13 cellular contexts compared by ENCODE assay signal in the genomic region with DNA sequence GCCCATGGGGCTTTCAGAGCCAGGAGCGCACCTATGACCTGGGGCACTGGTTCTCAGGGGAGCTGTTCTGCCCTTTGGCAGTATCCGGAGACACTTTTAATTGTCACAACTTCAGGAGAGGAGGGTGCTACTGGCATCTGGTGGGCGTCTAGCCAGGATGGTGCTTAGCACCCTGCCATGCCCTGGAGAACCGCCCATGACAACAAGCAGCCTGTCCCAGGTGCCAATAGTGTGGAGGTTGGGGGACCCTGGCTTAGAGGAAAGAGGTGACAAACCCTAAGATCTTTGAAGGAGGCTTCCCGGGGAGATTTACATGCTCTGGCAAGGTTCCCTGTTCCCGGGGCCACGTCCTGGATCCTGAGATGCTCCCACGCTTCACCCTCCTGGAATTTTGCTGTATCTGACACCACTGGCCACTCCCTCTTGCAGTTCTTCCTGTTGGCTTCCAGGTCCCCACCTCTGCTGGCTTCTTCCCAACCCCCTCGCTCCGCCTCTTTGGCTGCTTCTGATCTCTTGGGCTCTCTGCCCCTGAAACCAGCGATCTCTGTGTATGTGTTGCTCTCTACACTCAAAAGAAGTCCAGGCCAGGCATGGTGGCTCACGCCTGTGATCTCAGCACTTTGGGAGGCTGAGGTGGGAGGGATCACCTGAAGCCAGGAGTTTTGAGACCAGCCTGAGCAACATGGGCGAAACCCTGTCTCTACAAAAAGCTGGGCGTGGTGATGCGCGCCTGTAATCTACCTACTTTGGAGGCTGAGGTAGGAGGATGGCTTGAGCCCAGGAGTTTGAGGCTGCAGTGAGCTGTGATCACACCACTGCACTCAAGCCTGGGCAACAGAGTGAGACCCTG. TPM values are rescaled to one million over a fixed set of nuclear protein-coding genes. Genes with fewer than 3 reads are reported as not detected.
DNase-seq lines count a peak whose midpoint lies in the region; ATAC-seq, FAIRE-seq and TF ChIP-seq lines count a peak whose summit lies in the region.
"Had no signal": no experiment of that assay in that cellular context is flagged by ENCODE, and none has a peak within 500 bp of the region (broad histone marks: within the 10 kb centered on the region; RNA-seq: fewer than 3 reads in every experiment).

No MANE protein-coding gene starts in this region.

- H3K23ac ChIP-seq in mesenchymal stem cell (ENCODE audit: low read length in 2 of 2) = no peak overlapping the region

- DNase-seq in HCT116 (ENCODE audit: low read depth, low spot score) (peak; percentile 43), amniotic epithelial cell (ENCODE audit: low read depth) (peak; percentile 29), heart left ventricle (peak; percentile 74 to 87 (median 77)), small intestine (peak; percentile 56), mesenchymal stem cell (no peak), activated gamma-delta T cell (lab: John Stamatoyannopoulos, UW) (no peak), NAMALWA (ENCODE audit: low spot score) (no peak)
- DNase-seq: activated CD8-positive, alpha-beta memory T cell treated with anti-CD3 and anti-CD28 coated beads, Interleukin-2, amount 10 ng/mL, durations not matched to agents 7 days and 5 days; C1 segment of cervical spinal cord; lower lobe of right lung; nucleus accumbens had no signal

- no peaks in the 10 kb centered on the region for H3K79me2 ChIP-seq in HCT116 (ENCODE audit: insufficient read depth, low read length)

- TF ChIP-seq RAD21 in HCT116 (IDR thresholded peaks at IDR 0.05; ENCODE audit: low read depth) = no peak

- intact Hi-C loops in HCT116 (cut with micrococcal nuclease) (no loop called here), heart left ventricle (cut with DNase I) (loop anchor here in 2 of 10 donors (5.0 kb wide), 2 partner anchors 43 to 48 kb away; a partner anchor contains a TSS)

- no peak overlapping the region for H2AK5ac ChIP-seq in mesenchymal stem cell (ENCODE audit: low read length, severe bottlenecking)

- no peak for TF ChIP-seq CTCF in HCT116 (IDR thresholded peaks at IDR 0.05 in 2 of 3, conservative IDR thresholded peaks at IDR 0.05 in 1 of 3; ENCODE audit: borderline replicate concordance in 1 of 3, insufficient read depth in 1 of 3, low read depth in 2 of 3, low read length in 2 of 3)
- TF ChIP-seq CTCF in heart left ventricle (IDR thresholded peaks at IDR 0.05) = no peak

- peak overlapping the region; percentile 85 for H2AFZ ChIP-seq in HCT116 (ENCODE audit: low read depth, low read length, poor library complexity, severe bottlenecking)
- no peak overlapping the region for H2AFZ ChIP-seq in mesenchymal stem cell (ENCODE audit: low read depth, low read length)

- H3K36me3 ChIP-seq in HCT116 (ENCODE audit: control insufficient read depth in 1 of 2, insufficient read depth in 2 of 2, low read length in 2 of 2) (no peaks in the 10 kb centered on the region), heart left ventricle (peaks cover 0 to 77% (median 30%) of the 10 kb centered on the region in 9 donors), small intestine (ENCODE audit: control insufficient read depth in 2 of 2, insufficient read depth in 2 of 2, low read length in 2 of 2) (peaks cover 0 to 6% of the 10 kb centered on the region in 2 donors), mesenchymal stem cell (ENCODE audit: control insufficient read depth in 1 of 2, insufficient read depth in 2 of 2, low read depth in 1 of 2, low read length in 2 of 2) (peaks cover 72 to 81% of the 10 kb centered on the region in 2 experiments)

- RAD21 ChIA-PET in HCT116 (lab: Charles Lee; ENCODE audit: low non-redundant PET in 1 of 2, low total read pairs in 2 of 2, uncharacterized antibody in 2 of 2, unreplicated experiment in 2 of 2) = no interaction called here

- peaks cover 15% of the 10 kb centered on the region for H3K79me1 ChIP-seq in mesenchymal stem cell (replicated peaks; ENCODE audit: low read length, poor library complexity, severe bottlenecking)

- no peak overlapping the region for H3K14ac ChIP-seq in mesenchymal stem cell (ENCODE audit: low read length in 2 of 2)

- H3K9me2 ChIP-seq in HCT116 (ENCODE audit: insufficient read depth) = no peaks in the 10 kb centered on the region

- CTCF ChIA-PET in HCT116 (lab: Charles Lee) = interaction anchor here (0.7 to 1.0 kb wide), 2 partner anchors 45 to 248 kb away, joined by 3 read pairs; no protein-coding TSS in a partner anchor

- BruUV-seq in HCT116 (replicated peaks; lab: Mats Ljungman, UMichigan) = no TSS peak

- H3K4me1 ChIP-seq in HCT116 (ENCODE audit: control insufficient read depth in 1 of 2, insufficient read depth in 2 of 2, low read length in 2 of 2) (peaks cover 11 to 17% of the 10 kb centered on the region in 2 experiments), heart left ventricle (peaks cover 0 to 29% (median 11%) of the 10 kb centered on the region in 12 donors), small intestine (ENCODE audit: control insufficient read depth in 2 of 2, insufficient read depth in 1 of 2, low read depth in 1 of 2, low read length in 1 of 2) (no peaks in the 10 kb centered on the region), mesenchymal stem cell (ENCODE audit: control insufficient read depth, insufficient read depth, low read depth, low read length) (peaks cover 8% of the 10 kb centered on the region)
- H3K4me1 ChIP-seq: lower lobe of right lung had no signal

- H3K4me2 ChIP-seq in HCT116 (ENCODE audit: low read length) (peak overlapping the region; percentile 74), mesenchymal stem cell (ENCODE audit: low read length, poor library complexity, severe bottlenecking) (no peak overlapping the region)

- no peaks in the 10 kb centered on the region for H4K20me1 ChIP-seq in HCT116 (ENCODE audit: insufficient read depth)

- FAIRE-seq in small intestine (lab: Jason Lieb, UNC) = no peak

- no peak for TF ChIP-seq POLR2A in HCT116 (IDR thresholded peaks at IDR 0.05; ENCODE audit: borderline replicate concordance, extremely low read depth, insufficient read depth, insufficient read length)
- TF ChIP-seq POLR2A in heart left ventricle (IDR thresholded peaks at IDR 0.05) = no peak

- ATAC-seq in HCT116 (peak; percentile 91), heart left ventricle (peak; percentile 26 to 74 (median 56)), GM18520 (IDR thresholded peaks at IDR 0.05; ENCODE audit: unreplicated experiment) (no peak)
- ATAC-seq: activated CD8-positive, alpha-beta memory T cell treated with anti-CD3 and anti-CD28 coated beads, Interleukin-2, amount 10 ng/mL, durations not matched to agents 7 days and 5 days; activated naive CD4-positive, alpha-beta T cell treated with anti-CD3 and anti-CD28 coated beads, Interleukin-2, amount 50 U/mL, for 72 hours had no signal

- no peak overlapping the region for H2BK120ac ChIP-seq in mesenchymal stem cell (ENCODE audit: low read depth, low read length)

- H3K27ac ChIP-seq in HCT116 (ENCODE audit: low read depth, low read length) (peak overlapping the region; percentile 43; the same call in 1 of the 2 replicates), heart left ventricle (peak overlapping the region in 10 of 12 donors; percentile 3 to 83 (median 74)), small intestine (ENCODE audit: low read depth in 1 of 2, low read length in 1 of 2) (no peak overlapping the region), mesenchymal stem cell (ENCODE audit: low read length, poor library complexity, severe bottlenecking) (no peak overlapping the region)
- H3K27ac ChIP-seq: lower lobe of right lung had no signal

- H3K4me3 ChIP-seq in HCT116 (replicated peaks in 1 of 2; ENCODE audit: low read depth in 1 of 2, low read length in 2 of 2) (peak overlapping the region in 1 of 2 experiments; percentile 43; a peak in 2 of 4 replicates), heart left ventricle (no peak overlapping the region), small intestine (ENCODE audit: low read depth in 1 of 2, low read length in 2 of 2) (no peak overlapping the region), mesenchymal stem cell (ENCODE audit: insufficient read depth in 1 of 2, low read depth in 1 of 2, low read length in 2 of 2) (no peak overlapping the region)
- H3K4me3 ChIP-seq: lower lobe of right lung had no signal

- H3K18ac ChIP-seq in mesenchymal stem cell (ENCODE audit: low read depth in 1 of 2, low read length in 2 of 2) = no peak overlapping the region

- H2BK12ac ChIP-seq in mesenchymal stem cell (ENCODE audit: low read length in 2 of 2) = no peak overlapping the region

- no peak overlapping the region for H2BK5ac ChIP-seq in mesenchymal stem cell (ENCODE audit: low read depth, low read length, poor library complexity, severe bottlenecking)

- no peak overlapping the region for H4K8ac ChIP-seq in mesenchymal stem cell (ENCODE audit: low read length)

- POLR2A ChIA-PET in HCT116 (lab: Charles Lee) = no interaction called here

- H3K9me3 ChIP-seq in HCT116 (ENCODE audit: control insufficient read depth in 1 of 2, insufficient read depth in 1 of 2, low read depth in 1 of 2, low read length in 2 of 2) = no peaks in the 10 kb centered on the region
- H3K9me3 ChIP-seq in heart left ventricle = no peaks in the 10 kb centered on the region
- no peaks in the 10 kb centered on the region for H3K9me3 ChIP-seq in small intestine (ENCODE audit: control insufficient read depth, low read depth)
- H3K9me3 ChIP-seq in mesenchymal stem cell (ENCODE audit: control insufficient read depth, low read length) = no peaks in the 10 kb centered on the region
- H3K9me3 ChIP-seq: lower lobe of right lung had no signal

- H3K9ac ChIP-seq in HCT116 (ENCODE audit: low read length) (no peak overlapping the region; the same call in 1 of the 2 replicates), mesenchymal stem cell (ENCODE audit: low read length) (no peak overlapping the region)

- 46 to 61% (median 50%) methylated on average over 13 to 16 of the region's 16 CpGs for WGBS in heart left ventricle, 4 donors
- WGBS in small intestine, 3 donors = 43 to 71% (median 55%) methylated on average over 16 of the region's 16 CpGs
- WGBS in mesenchymal stem cell = 97% methylated on average over 16 of the region's 16 CpGs

- no peak overlapping the region for H2BK15ac ChIP-seq in mesenchymal stem cell (ENCODE audit: low read depth, poor library complexity, severe bottlenecking)

- H3K27me3 ChIP-seq in HCT116 (ENCODE audit: insufficient read depth, low read length) = no peaks in the 10 kb centered on the region
- H3K27me3 ChIP-seq in heart left ventricle = no peaks in the 10 kb centered on the region
- H3K27me3 ChIP-seq in small intestine (ENCODE audit: control insufficient read depth in 2 of 2, insufficient read depth in 2 of 2, low read length in 2 of 2) = no peaks in the 10 kb centered on the region
- no peaks in the 10 kb centered on the region for H3K27me3 ChIP-seq in mesenchymal stem cell (ENCODE audit: control insufficient read depth in 1 of 2, insufficient read depth in 1 of 2, low read length in 2 of 2)

- no peak overlapping the region for H3K4ac ChIP-seq in mesenchymal stem cell (ENCODE audit: low read depth in 1 of 2, low read length in 2 of 2)

- H4K91ac ChIP-seq in mesenchymal stem cell (ENCODE audit: low read length) = no peak overlapping the region

RNA-seq across cellular contexts. Expression of a gene that starts 31.1 kb away (rescaled TPM):
- total RNA-seq in HCT116 (2021; ENCODE audit: unreplicated experiment) (65.8 TPM), heart left ventricle (100 to 1,000 TPM in 3 of 9 donors, 10 to 100 TPM in 6; 53.2 to 147 (median 79.6) TPM)
- 59.1 and 69.4 TPM in 2 replicates for polyA plus RNA-seq in HCT116 (2012)
- polyA plus RNA-seq in heart left ventricle (100 to 1,000 TPM in 1 of 2 donors, 10 to 100 TPM in 1; 65.6 to 237 TPM), small intestine (10 to 100 TPM in 1 of 3 donors, 1 to 10 TPM in 2; 5.9 to 17.9 (median 6.0) TPM)
- 65.4 TPM for polyA plus RNA-seq in mesenchymal stem cell (2013, experiment 1 of 2)
- polyA plus RNA-seq in mesenchymal stem cell (2013, experiment 2 of 2) = 66.5 TPM

RNA-seq across cellular contexts. Expression of a gene that starts 32.2 kb away (rescaled TPM):
- total RNA-seq in HCT116 (2021; ENCODE audit: unreplicated experiment) (17.1 TPM), heart left ventricle (10 to 100 TPM in 8 of 9 donors, 1 to 10 TPM in 1; 2.6 to 38.2 (median 19.2) TPM)
- 17.3 and 18.8 TPM in 2 replicates for polyA plus RNA-seq in HCT116 (2012)
- polyA plus RNA-seq in heart left ventricle (10 to 100 TPM; 13.8 to 43.6 TPM), small intestine (100 to 1,000 TPM in 1 of 3 donors, 1 to 10 TPM in 2; 2.4 to 147 (median 3.4) TPM)
- polyA plus RNA-seq in mesenchymal stem cell (2013, experiment 1 of 2) = 1,185 TPM
- 1,187 TPM for polyA plus RNA-seq in mesenchymal stem cell (2013, experiment 2 of 2)

RNA-seq across cellular contexts. Expression of a gene that starts 43.5 kb away (rescaled TPM):
- 56.6 TPM for total RNA-seq in HCT116 (2021; ENCODE audit: unreplicated experiment)
- 28.8 and 36.3 TPM in 2 replicates for polyA plus RNA-seq in HCT116 (2012)
- total RNA-seq in heart left ventricle = 10 to 100 TPM; 16.9 to 37.6 (median 23.6) TPM
- 10 to 100 TPM; 14.3 to 72.6 TPM for polyA plus RNA-seq in heart left ventricle
- polyA plus RNA-seq in small intestine = 10 to 100 TPM in 1 of 3 donors, under 1 TPM in 2; 0.45 to 15.9 (median 0.81) TPM
- polyA plus RNA-seq in mesenchymal stem cell (2013, experiment 1 of 2) = 262 TPM
- polyA plus RNA-seq in mesenchymal stem cell (2013, experiment 2 of 2) = 260 TPM

RNA-seq across cellular contexts. Expression of a gene that starts 57.1 kb away (rescaled TPM):
- 18.1 TPM for total RNA-seq in HCT116 (2021; ENCODE audit: unreplicated experiment)
- 13.2 and 13.7 TPM in 2 replicates for polyA plus RNA-seq in HCT116 (2012)
- 10 to 100 TPM in 3 of 9 donors, 1 to 10 TPM in 6; 4.7 to 22.0 (median 7.7) TPM for total RNA-seq in heart left ventricle
- polyA plus RNA-seq in heart left ventricle = 1 to 10 TPM; 6.0 to 7.5 TPM
- 1 to 10 TPM in 2 of 3 donors, under 1 TPM in 1; 0.45 to 9.5 (median 4.9) TPM for polyA plus RNA-seq in small intestine
- polyA plus RNA-seq in mesenchymal stem cell (2013, experiment 1 of 2) = 10.9 TPM
- 10.4 TPM for polyA plus RNA-seq in mesenchymal stem cell (2013, experiment 2 of 2)
- total RNA-seq: activated CD8-positive, alpha-beta memory T cell treated with anti-CD3 and anti-CD28 coated beads, Interleukin-2, amount 10 ng/mL, durations not matched to agents 7 days and 5 days had no signal

Comparison
In these comparisons a context has a peak if more than half of its experiments do, and no peak if none do; other contexts are left out.
1. DNase-seq: peak in HCT116 (single experiment), amniotic epithelial cell (single experiment), heart left ventricle (5 of 5) and small intestine (single experiment); none in mesenchymal stem cell (single experiment), activated gamma-delta T cell (single experiment) and NAMALWA (single experiment).
2. H3K27ac ChIP-seq: peak in HCT116 (single experiment) and heart left ventricle (10 of 12); none in small intestine (0 of 2) and mesenchymal stem cell (single experiment).